22 cellular contexts compared by ENCODE assay signal in genomic region chr5:38706376-38706775, GRCh38.
"Had no signal": no experiment of that assay in that cellular context is flagged by ENCODE, and none has a peak within 500 bp of the region (broad histone marks: within the 10 kb centered on the region; RNA-seq: fewer than 3 reads in every experiment).

No MANE protein-coding gene starts in this region.

- H3K27me3 Mint-ChIP-seq: IgD-negative memory B cell had no signal

- H3K4me2 ChIP-seq: KMS-11, SK-N-SH had no signal

- H3K27ac Mint-ChIP-seq: IgD-negative memory B cell had no signal

- H3K27ac ChIP-seq: HL-60, KMS-11, RWPE1 had no signal

- H3K9me3 ChIP-seq: SK-N-SH had no signal

- DNase-seq: Kasumi-1, MM.1S, NCI-H1092 treated with DMSO at 0.1 percent for 48 hours, NCI-H1436, NCI-H187, NCI-H2029, NCI-H2081 treated with DMSO at 0.1 percent for 48 hours, NCI-H2171, NCI-H226, NCI-H446, NCI-H510A, NCI-H524 treated with DMSO at 0.1 percent for 48 hours, NCI-H69, NCI-H774, SHP77, SK-N-SH, SW 1271 had no signal

- H3K4me3 ChIP-seq: K562 had no signal

- H3K9me2 ChIP-seq: SK-N-SH had no signal

- ATAC-seq: K562 had no signal

- H3K4me1 Mint-ChIP-seq: IgD-negative memory B cell had no signal

- H3K36me3 Mint-ChIP-seq: IgD-negative memory B cell had no signal

- H3K4me3 Mint-ChIP-seq: IgD-negative memory B cell had no signal
